ENCODE assay signal across 25 cellular contexts in the genomic region with DNA sequence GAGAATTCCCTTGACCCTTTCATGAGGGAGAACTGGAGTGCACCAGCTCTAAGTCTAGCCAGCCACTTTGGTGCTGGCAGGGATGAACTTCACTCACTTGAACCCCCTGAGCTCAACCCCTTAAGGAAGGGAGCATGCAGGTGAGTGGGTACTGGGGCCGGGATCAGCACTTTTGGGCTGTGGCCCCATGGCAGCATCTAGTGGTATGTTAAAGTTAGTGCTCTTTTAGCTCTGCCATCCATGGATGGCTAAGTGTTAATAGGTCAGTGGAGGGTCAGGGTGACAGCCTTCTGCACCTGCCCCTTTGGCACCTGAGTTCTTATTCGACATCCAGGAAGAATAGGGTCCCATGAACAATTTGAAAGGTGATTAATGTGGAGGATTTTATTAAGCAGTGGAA.
"Had no signal": no experiment of that assay in that cellular context is flagged by ENCODE, and none has a peak within 500 bp of the region (broad histone marks: within the 10 kb centered on the region; RNA-seq: fewer than 3 reads in every experiment).

No MANE protein-coding gene starts in this region.

- H3K36me3 ChIP-seq: adrenal gland, left ventricle myocardium inferior, neural progenitor cell, tibial nerve had no signal

- DNase-seq: activated CD4-positive, alpha-beta T cell treated with anti-CD3 and anti-CD28 coated beads, Interleukin-2, amount 50 U/mL, for 1 hour; activated CD8-positive, alpha-beta T cell treated with anti-CD3 and anti-CD28 coated beads for 36 hours; activated naive CD4-positive, alpha-beta T cell; activated T-cell treated with anti-CD3 and anti-CD28 coated beads, Interleukin-2, amount 50 U/mL, for 4 hours; adrenal gland; aorta; body of pancreas; dermis blood vessel endothelial cell; effector CD4-positive, alpha-beta T cell; islet precursor cell; left ventricle myocardium inferior; mesendoderm; natural killer cell; occipital lobe; psoas muscle; stimulated activated CD4-positive, alpha-beta T cell treated with anti-CD3 and anti-CD28 coated beads, Interleukin-1b, Interleukin-23, amount 100 ng/mL, for 48 hours; stimulated activated naive B cell treated with anti-CD40 and anti-IgM and Interleukin-4, amounts not matched to agents 10 μg/mL and 1 μg/mL and 100 μg/mL, for 72 hours had no signal

- H3K27ac ChIP-seq: adrenal gland, body of pancreas, epithelial cell of prostate, left ventricle myocardium inferior, neural progenitor cell, parathyroid adenoma, psoas muscle, tibial nerve had no signal

- ATAC-seq: activated CD8-positive, alpha-beta T cell treated with anti-CD3 and anti-CD28 coated beads for 36 hours; activated naive CD4-positive, alpha-beta T cell treated with anti-CD3 and anti-CD28 coated beads, Interleukin-2, amount 50 U/mL, for 72 hours; activated T-cell treated with anti-CD3 and anti-CD28 coated beads, Interleukin-2, amount 50 U/mL, for 4 hours; activated T-helper 17 cell treated with anti-CD3 and anti-CD28 coated beads, Interleukin-2, amount 50 U/mL, for 72 hours; body of pancreas; natural killer cell; psoas muscle; stimulated activated naive B cell treated with anti-CD40 and anti-IgM and Interleukin-4, amounts not matched to agents 10 μg/mL and 1 μg/mL and 100 μg/mL, for 72 hours had no signal

- H3K4me3 ChIP-seq: adrenal gland, body of pancreas, left ventricle myocardium inferior, lung, neural progenitor cell, psoas muscle, smooth muscle cell, tibial nerve had no signal

- H3K27me3 ChIP-seq: adrenal gland, body of pancreas, neural progenitor cell, tibial nerve had no signal
